ENCODE assay signal across 26 cellular contexts in genomic region chr2:62792408-62792807, GRCh38.
DNase-seq lines count a peak whose midpoint lies in the region; ATAC-seq, FAIRE-seq and TF ChIP-seq lines count a peak whose summit lies in the region.
"Had no signal": no experiment of that assay in that cellular context is flagged by ENCODE, and none has a peak within 500 bp of the region (broad histone marks: within the 10 kb centered on the region; RNA-seq: fewer than 3 reads in every experiment).

No MANE protein-coding gene starts in this region.

- DNase-seq in HepG2 (ENCODE audit: low spot score) (no peak), right lobe of liver (no peak), A549 (ENCODE audit: low read depth in 1 of 2, low spot score in 1 of 2) (no peak), K562 (ENCODE audit: extremely low read depth in 1 of 4, low spot score in 3 of 4) (no peak), Karpas-422 (no peak), substantia nigra (lab: John Stamatoyannopoulos, UW) (no peak)
- DNase-seq in activated CD4-positive, alpha-beta T cell treated with anti-CD3 and anti-CD28 coated beads for 4 hours: no peak
- DNase-seq: 8988T; ACHN; BE2C; C1 segment of cervical spinal cord; CD4-positive, alpha-beta memory T cell; CD4-positive, CD25-positive, alpha-beta regulatory T cell; CD8-positive, alpha-beta memory T cell; COR-L47; DMS 273 treated with DMSO at 0.1 percent for 48 hours; DMS153; DMS53; DMS79; DND-41; EL; GDM1 had no signal

- BruUV-seq in HepG2 (replicated peaks; lab: Mats Ljungman, UMichigan) (no TSS peak), K562 (replicated peaks; lab: Mats Ljungman, UMichigan) (no TSS peak)

- no peaks in the 10 kb centered on the region for H3K9me2 ChIP-seq in Karpas-422 (replicated peaks; ENCODE audit: insufficient read depth, low read length)

- POLR2A ChIA-PET in HepG2 (lab: Yijun Ruan, JAX): no interaction called here
- POLR2A ChIA-PET in A549 (lab: Yijun Ruan, JAX): no interaction called here
- POLR2A ChIA-PET in K562 (lab: Yijun Ruan, JAX): interaction anchor here (1.0 kb wide), 1 partner anchor 21 kb away, joined by 3 read pairs; no protein-coding TSS in a partner anchor

- peaks cover 53% of the 10 kb centered on the region for H4K20me1 ChIP-seq in HepG2 (ENCODE audit: insufficient read depth, low read length)
- no peaks in the 10 kb centered on the region for H4K20me1 ChIP-seq in K562 (replicated peaks; ENCODE audit: control insufficient read depth, insufficient read depth, low read length)
- no peaks in the 10 kb centered on the region for H4K20me1 ChIP-seq in Karpas-422 (ENCODE audit: insufficient read depth, low read depth, low read length)

- H2AFZ ChIP-seq in HepG2 (ENCODE audit: low read length): no peak overlapping the region
- no peak overlapping the region for H2AFZ ChIP-seq in K562 (ENCODE audit: low read depth, low read length)
- no peak overlapping the region for H2AFZ ChIP-seq in Karpas-422 (ENCODE audit: low read length)

- CTCF ChIA-PET in HepG2 (lab: Yijun Ruan, JAX; ENCODE audit: low intra/inter-chr PET ratio, low total read pairs): no interaction called here
- CTCF ChIA-PET in A549 (lab: Yijun Ruan, JAX): no interaction called here
- CTCF ChIA-PET in K562 (lab: Yijun Ruan, JAX; ENCODE audit: low intra/inter-chr PET ratio): no interaction called here

- no peak for TF ChIP-seq CTCF in HepG2 (CRISPR knock-in tag; IDR thresholded peaks at IDR 0.05)
- TF ChIP-seq CTCF in right lobe of liver (IDR thresholded peaks at IDR 0.05): no peak
- no peak for TF ChIP-seq CTCF in A549 (IDR thresholded peaks at IDR 0.05)
- TF ChIP-seq CTCF in K562 (IDR thresholded peaks at IDR 0.05 in 2 of 3, conservative IDR thresholded peaks at IDR 0.05 in 1 of 3; ENCODE audit: insufficient read depth in 2 of 3, low read depth in 1 of 3, low read length in 3 of 3): no peak

- H3K9me3 ChIP-seq in HepG2 (ENCODE audit: low read length) (no peaks in the 10 kb centered on the region), right lobe of liver (no peaks in the 10 kb centered on the region), A549 (no peaks in the 10 kb centered on the region), K562 (replicated peaks; ENCODE audit: control insufficient read depth, insufficient read depth, low read depth, low read length) (no peaks in the 10 kb centered on the region), Karpas-422 (ENCODE audit: low read length) (no peaks in the 10 kb centered on the region)
- H3K9me3 ChIP-seq: BE2C, BLaER1 had no signal

- peaks cover 2 to 10% of the 10 kb centered on the region in 2 experiments; a peak in 3 of 5 replicates for H3K36me3 ChIP-seq in HepG2 (replicated peaks in 1 of 2; ENCODE audit: control insufficient read depth in 1 of 2, insufficient read depth in 2 of 2, low read length in 2 of 2)
- H3K36me3 ChIP-seq in right lobe of liver: no peaks in the 10 kb centered on the region
- no peaks in the 10 kb centered on the region for H3K36me3 ChIP-seq in K562 (ENCODE audit: control insufficient read depth, insufficient read depth, low read length)
- no peaks in the 10 kb centered on the region for H3K36me3 ChIP-seq in Karpas-422 (ENCODE audit: insufficient read depth, low read length)
- H3K36me3 ChIP-seq: BE2C, BLaER1 had no signal

- H3K9me1 ChIP-seq in K562 (ENCODE audit: control insufficient read depth, insufficient read depth, low read length): no peaks in the 10 kb centered on the region

- H3K4me3 ChIP-seq in HepG2 (replicated peaks in 1 of 3; ENCODE audit: insufficient read depth in 1 of 3, low read depth in 2 of 3, low read length in 3 of 3): no peak overlapping the region
- H3K4me3 ChIP-seq in right lobe of liver: no peak overlapping the region
- no peak overlapping the region for H3K4me3 ChIP-seq in A549
- H3K4me3 ChIP-seq in K562: no peak overlapping the region
- no peak overlapping the region for H3K4me3 ChIP-seq in Karpas-422 (ENCODE audit: low read length)
- H3K4me3 ChIP-seq: BLaER1, GM12878 had no signal

- in situ Hi-C loops in HepG2 (cut with HindIII; ENCODE audit: extremely low pct_ligation_motif_present, low pct_unique_long_range_greater_than_20kb): no loop called here
- in situ Hi-C loops in K562 (cut with MboI): no loop called here

- TF ChIP-seq POLR2A in HepG2 (IDR thresholded peaks at IDR 0.05; ENCODE audit: insufficient read depth in 1 of 2, low read depth in 2 of 2, low read length in 2 of 2) (no peak), right lobe of liver (IDR thresholded peaks at IDR 0.05) (no peak), A549 (IDR thresholded peaks at IDR 0.05; ENCODE audit: low read length) (no peak), K562 (conservative IDR thresholded peaks at IDR 0.05) (no peak)

- H3K79me2 ChIP-seq in HepG2 (ENCODE audit: insufficient read depth, low read length) (peaks cover 96% of the 10 kb centered on the region), K562 (ENCODE audit: control insufficient read depth, insufficient read depth, low read length) (no peaks in the 10 kb centered on the region), Karpas-422 (ENCODE audit: low read length) (peaks cover 51% of the 10 kb centered on the region)

- no peak overlapping the region for H3K9ac ChIP-seq in HepG2 (ENCODE audit: insufficient read depth, low read depth, low read length)
- H3K9ac ChIP-seq in K562 (ENCODE audit: insufficient read depth in 1 of 2, low read depth in 2 of 2, low read length in 2 of 2): no peak overlapping the region
- no peak overlapping the region for H3K9ac ChIP-seq in Karpas-422 (ENCODE audit: low read length)
- H3K9ac ChIP-seq: BLaER1 had no signal

- TF ChIP-seq RAD21 in HepG2 (CRISPR knock-in tag; IDR thresholded peaks at IDR 0.05): no peak
- TF ChIP-seq RAD21 in A549 (conservative IDR thresholded peaks at IDR 0.05 in 1 of 2, IDR thresholded peaks at IDR 0.05 in 1 of 2): no peak
- TF ChIP-seq RAD21 in K562 (CRISPR knock-in tag; conservative IDR thresholded peaks at IDR 0.05 in 1 of 2, IDR thresholded peaks at IDR 0.05 in 1 of 2): no peak

- no peak overlapping the region for H3K4me2 ChIP-seq in HepG2 (ENCODE audit: low read depth, low read length)
- H3K4me2 ChIP-seq in A549: no peak overlapping the region
- H3K4me2 ChIP-seq in K562 (ENCODE audit: insufficient read depth, low read length): no peak overlapping the region
- H3K4me2 ChIP-seq in Karpas-422 (ENCODE audit: low read depth, low read length, poor library complexity, severe bottlenecking): no peak overlapping the region
- H3K4me2 ChIP-seq: BLaER1 had no signal

- no peak for ATAC-seq in HepG2
- no peak for ATAC-seq in right lobe of liver
- ATAC-seq in A549: no peak
- ATAC-seq in K562: no peak
- ATAC-seq: GM12878 had no signal

- no peak overlapping the region for H3K27ac ChIP-seq in HepG2 (ENCODE audit: extremely low read length, insufficient read depth, low read length)
- H3K27ac ChIP-seq in right lobe of liver: no peak overlapping the region
- H3K27ac ChIP-seq in A549: no peak overlapping the region; a peak in 1 of 6 replicates
- H3K27ac ChIP-seq in K562 (ENCODE audit: extremely low read depth, low read depth, low read length): no peak overlapping the region
- H3K27ac ChIP-seq in Karpas-422 (ENCODE audit: low read length): no peak overlapping the region
- H3K27ac ChIP-seq in substantia nigra (ENCODE audit: low read depth, low read length, poor library complexity, severe bottlenecking): no peak overlapping the region
- H3K27ac ChIP-seq: BLaER1 had no signal

- H3K4me1 ChIP-seq in HepG2 (ENCODE audit: insufficient read depth, low read length) (peaks cover 65% of the 10 kb centered on the region), right lobe of liver (peaks cover 0 to 66% (median 16%) of the 10 kb centered on the region in 4 donors), A549 (peaks cover 91% of the 10 kb centered on the region), K562 (replicated peaks in 1 of 2; ENCODE audit: control insufficient read depth in 2 of 2, insufficient read depth in 2 of 2, low read length in 2 of 2) (no peaks in the 10 kb centered on the region), Karpas-422 (ENCODE audit: low read length) (peaks cover 9% of the 10 kb centered on the region)
- H3K4me1 ChIP-seq: BE2C had no signal

- FAIRE-seq in HepG2 (lab: Jason Lieb, UNC) (no peak), A549 (lab: Jason Lieb, UNC) (peak; percentile 54), K562 (lab: Jason Lieb, UNC) (no peak)
- FAIRE-seq: GM12878, GM12892, GM18507 had no signal

- intact Hi-C loops in HepG2 (cut with micrococcal nuclease; ENCODE audit: unreplicated experiment) (no loop called here), right lobe of liver (cut with DNase I) (no loop called here), K562 (cut with micrococcal nuclease) (loop anchor here (10.0 kb wide), 1 partner anchor 502 kb away; no protein-coding TSS in a partner anchor)

- TF ChIP-seq EP300 in HepG2 (IDR thresholded peaks at IDR 0.05; ENCODE audit: low read depth in 2 of 2, low read length in 2 of 2) (no peak), HepG2 (CRISPR knock-in tag; IDR thresholded peaks at IDR 0.05; ENCODE audit: borderline replicate concordance) (no peak), A549 (IDR thresholded peaks at IDR 0.05) (no peak), K562 (IDR thresholded peaks at IDR 0.05; ENCODE audit: low read length) (no peak)

- 94% methylated on average over 2 of the region's 2 CpGs for WGBS in HepG2 (ENCODE audit: low lambda C conversion rate)
- WGBS in right lobe of liver (ENCODE audit: insufficient coverage, low coverage, low lambda C conversion rate, missing lambda C conversion rate): 58% methylated on average over 2 of the region's 2 CpGs
- 76% methylated on average over 2 of the region's 2 CpGs for WGBS in A549 (ENCODE audit: missing lambda C conversion rate)
- 7% methylated on average over 2 of the region's 2 CpGs for WGBS in K562 (ENCODE audit: insufficient coverage, low coverage, missing lambda C conversion rate)

- H3K27me3 ChIP-seq in HepG2 (ENCODE audit: control insufficient read depth in 1 of 2, insufficient read depth in 2 of 2, low read length in 2 of 2) (no peaks in the 10 kb centered on the region), right lobe of liver (no peaks in the 10 kb centered on the region), K562 (ENCODE audit: control insufficient read depth in 2 of 2, insufficient read depth in 2 of 2, low read length in 2 of 2) (no peaks in the 10 kb centered on the region), Karpas-422 (ENCODE audit: low read length) (no peaks in the 10 kb centered on the region)
- H3K27me3 ChIP-seq: BE2C, BLaER1 had no signal

TF ChIP-seq in HepG2, 621 proteins besides CTCF, POLR2A, EP300 and RAD21 (continues in another document):
- no peak for TF ChIP-seq ZNF772 (CRISPR knock-in tag; IDR thresholded peaks at IDR 0.05)
- TF ChIP-seq MAFF (IDR thresholded peaks at IDR 0.05; ENCODE audit: low read depth, low read length): peak; percentile 59; the same call in 1 of the 2 replicates
- TF ChIP-seq NFYC (CRISPR knock-in tag; IDR thresholded peaks at IDR 0.05): no peak

TF ChIP-seq in A549, 52 proteins besides CTCF, POLR2A, EP300 and RAD21:
- peak; percentile 71 for TF ChIP-seq MAFK (IDR thresholded peaks at IDR 0.05; ENCODE audit: partially characterized antibody)
- no peak for TF ChIP-seq RCOR1 (IDR thresholded peaks at IDR 0.05; ENCODE audit: low read depth, low read length)

TF ChIP-seq in K562, 482 proteins besides CTCF, POLR2A, EP300 and RAD21 (continues in another document):
- TF ChIP-seq ZNF316 (IDR thresholded peaks at IDR 0.05) (peak; percentile 79), TCFL5 (CRISPR knock-in tag; conservative IDR thresholded peaks at IDR 0.05) (no peak), C11orf30 (IDR thresholded peaks at IDR 0.05; ENCODE audit: low read depth) (peak; percentile 47), GATAD2B (IDR thresholded peaks at IDR 0.05; ENCODE audit: borderline replicate concordance) (no peak)

Comparison
In these comparisons a context has a peak if more than half of its experiments do, and no peak if none do; other contexts are left out.
1. Of the 241 proteins assayed by ChIP-seq in both HepG2 and K562: peak only in HepG2: MAFK; only in K562: none; in both: MAFF; in neither: 239.